Comparison of ENCODE assay signal across 1 cellular context in genomic region chr18:1011342-1011741, GRCh38.
TF ChIP-seq lines count a peak whose summit lies in the region.

No MANE protein-coding gene starts in this region.

TF ChIP-seq in K562, 482 proteins besides CTCF, POLR2A, EP300 and RAD21 (continued from another document and continues in another):
- no peak for TF ChIP-seq XRCC5 (IDR thresholded peaks at IDR 0.05; ENCODE audit: low read depth, low read length)
- peak; percentile 96 for TF ChIP-seq NFE2L1 (tag; IDR thresholded peaks at IDR 0.05; ENCODE audit: borderline replicate concordance, low read depth)
- 0 out of 2 replicates have a peak, but pooled peaks have one; percentile 27 for TF ChIP-seq ARID1B (IDR thresholded peaks at IDR 0.05)
- no peak for TF ChIP-seq ZNF280A (IDR thresholded peaks at IDR 0.05; ENCODE audit: low read depth, partially characterized antibody)
- no peak for TF ChIP-seq HNRNPUL1 (IDR thresholded peaks at IDR 0.05; ENCODE audit: low read length)
- no peak for TF ChIP-seq RBM25 (IDR thresholded peaks at IDR 0.05; ENCODE audit: low read depth, low read length, severe bottlenecking)
- TF ChIP-seq TCF7L2 (IDR thresholded peaks at IDR 0.05; ENCODE audit: low read depth, low read length) = no peak
- TF ChIP-seq ZBTB5 (IDR thresholded peaks at IDR 0.05) = no peak
- no peak for TF ChIP-seq ZNF274 (IDR thresholded peaks at IDR 0.05; ENCODE audit: borderline replicate concordance, low read depth, low read length)
- TF ChIP-seq MAFK (IDR thresholded peaks at IDR 0.05; ENCODE audit: low read length) = peak; percentile 97
- peak; percentile 99 for TF ChIP-seq MAFG (tag; conservative IDR thresholded peaks at IDR 0.05)
- TF ChIP-seq XRCC4 (IDR thresholded peaks at IDR 0.05; ENCODE audit: extremely low read depth, insufficient read depth, insufficient read length) = no peak
- no peak for TF ChIP-seq CREB3 (tag; conservative IDR thresholded peaks at IDR 0.05; ENCODE audit: low read depth)
- TF ChIP-seq ZNF551 (CRISPR knock-in tag; IDR thresholded peaks at IDR 0.05) = no peak
- no peak for TF ChIP-seq KLF16 (IDR thresholded peaks at IDR 0.05)
- no peak for TF ChIP-seq TFAP4 (CRISPR knock-in tag; IDR thresholded peaks at IDR 0.05; ENCODE audit: borderline replicate concordance)
- TF ChIP-seq MYC (IDR thresholded peaks at IDR 0.05; ENCODE audit: low read depth, low read length) = 0 out of 2 replicates have a peak, but pooled peaks have one; percentile 37
- TF ChIP-seq MYC (CRISPR knock-in tag; IDR thresholded peaks at IDR 0.05; ENCODE audit: borderline replicate concordance, low read depth) = no peak
- TF ChIP-seq ZNF316 (IDR thresholded peaks at IDR 0.05) = peak; percentile 97
- TF ChIP-seq GMEB1 (CRISPR knock-in tag; IDR thresholded peaks at IDR 0.05) = 0 out of 2 replicates have a peak, but pooled peaks have one; percentile 4
- no peak for TF ChIP-seq TARDBP (IDR thresholded peaks at IDR 0.05)
- no peak for TF ChIP-seq CSDE1 (IDR thresholded peaks at IDR 0.05)
- 0 out of 2 replicates have a peak, but pooled peaks have one; percentile 26 for TF ChIP-seq PYGO2 (tag; IDR thresholded peaks at IDR 0.05)
- no peak for TF ChIP-seq ARID2 (IDR thresholded peaks at IDR 0.05)
- no peak for TF ChIP-seq SOX6 (IDR thresholded peaks at IDR 0.05)
- TF ChIP-seq RCOR1 (IDR thresholded peaks at IDR 0.05; ENCODE audit: borderline replicate concordance in 1 of 2, low read depth in 2 of 2, low read length in 2 of 2) = 0 out of 4 replicates have a peak, but pooled peaks of 1 of the 2 experiments have one; percentile 35
- no peak for TF ChIP-seq PBX2 (CRISPR knock-in tag; IDR thresholded peaks at IDR 0.05; ENCODE audit: low read depth)
- peak; percentile 40; the same call in 1 of the 2 replicates for TF ChIP-seq PBX2 (tag; conservative IDR thresholded peaks at IDR 0.05; ENCODE audit: low read depth)
- TF ChIP-seq CHD7 (IDR thresholded peaks at IDR 0.05; ENCODE audit: low read depth, low read length) = no peak
- TF ChIP-seq ZNF133 (CRISPR knock-in tag; IDR thresholded peaks at IDR 0.05) = no peak
- no peak for TF ChIP-seq ZNF121 (CRISPR knock-in tag; conservative IDR thresholded peaks at IDR 0.05)
- TF ChIP-seq PURB (CRISPR knock-in tag; IDR thresholded peaks at IDR 0.05; ENCODE audit: low read depth) = no peak
- no peak for TF ChIP-seq ZNF263 (CRISPR knock-in tag; IDR thresholded peaks at IDR 0.05; ENCODE audit: borderline replicate concordance)
- no peak for TF ChIP-seq HDAC6 (IDR thresholded peaks at IDR 0.05; ENCODE audit: low read depth, low read length)
- no peak for TF ChIP-seq EZH2 (IDR thresholded peaks at IDR 0.05; ENCODE audit: borderline replicate concordance, low read depth, low read length)
